In genomic region chr2:219469186-219469724, GRCh38 we compare ENCODE assay signal across 1 cellular context.
TF ChIP-seq lines count a peak whose summit lies in the region.

No MANE protein-coding gene starts in this region.

TF ChIP-seq in K562, 482 proteins besides CTCF, POLR2A, EP300 and RAD21 (continued from another document and continues in another):
- TF ChIP-seq CHD7 (IDR thresholded peaks at IDR 0.05; ENCODE audit: low read depth, low read length) (no peak), NFE2 (IDR thresholded peaks at IDR 0.05; ENCODE audit: low read depth) (peak; percentile 78), MAFG (tag; conservative IDR thresholded peaks at IDR 0.05) (peak; percentile 64), KLF13 (tag; IDR thresholded peaks at IDR 0.05; ENCODE audit: borderline replicate concordance, low read depth) (no peak), RFX7 (CRISPR knock-in tag; IDR thresholded peaks at IDR 0.05) (no peak), ZNF644 (tag; IDR thresholded peaks at IDR 0.05; ENCODE audit: low read depth) (no peak), GABPB2 (CRISPR knock-in tag; conservative IDR thresholded peaks at IDR 0.05) (no peak), RBBP5 (IDR thresholded peaks at IDR 0.05; ENCODE audit: borderline replicate concordance, insufficient read depth, low read length, poor library complexity, severe bottlenecking) (no peak), CBFB (CRISPR knock-in tag; IDR thresholded peaks at IDR 0.05) (no peak), JUN (IDR thresholded peaks at IDR 0.05; ENCODE audit: borderline replicate concordance, low read depth, low read length) (peak; percentile 23; the same call in 1 of the 2 replicates), JUN (CRISPR knock-in tag; IDR thresholded peaks at IDR 0.05; ENCODE audit: borderline replicate concordance) (no peak), MAFK (IDR thresholded peaks at IDR 0.05; ENCODE audit: low read length) (peak; percentile 72; the same call in 1 of the 2 replicates), CCNT2 (IDR thresholded peaks at IDR 0.05; ENCODE audit: borderline replicate concordance, extremely low read depth, insufficient read length, low read depth, low read length) (no peak)
- TF ChIP-seq, protein P1, sequence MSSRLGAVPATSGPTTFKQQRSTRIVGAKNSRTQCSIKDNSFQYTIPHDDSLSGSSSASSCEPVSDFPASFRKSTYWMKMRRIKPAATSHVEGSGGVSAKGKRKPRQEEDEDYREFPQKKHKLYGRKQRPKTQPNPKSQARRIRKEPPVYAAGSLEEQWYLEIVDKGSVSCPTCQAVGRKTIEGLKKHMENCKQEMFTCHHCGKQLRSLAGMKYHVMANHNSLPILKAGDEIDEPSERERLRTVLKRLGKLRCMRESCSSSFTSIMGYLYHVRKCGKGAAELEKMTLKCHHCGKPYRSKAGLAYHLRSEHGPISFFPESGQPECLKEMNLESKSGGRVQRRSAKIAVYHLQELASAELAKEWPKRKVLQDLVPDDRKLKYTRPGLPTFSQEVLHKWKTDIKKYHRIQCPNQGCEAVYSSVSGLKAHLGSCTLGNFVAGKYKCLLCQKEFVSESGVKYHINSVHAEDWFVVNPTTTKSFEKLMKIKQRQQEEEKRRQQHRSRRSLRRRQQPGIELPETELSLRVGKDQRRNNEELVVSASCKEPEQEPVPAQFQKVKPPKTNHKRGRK (tag; IDR thresholded peaks at IDR 0.05): no peak
- TF ChIP-seq, protein P2, sequence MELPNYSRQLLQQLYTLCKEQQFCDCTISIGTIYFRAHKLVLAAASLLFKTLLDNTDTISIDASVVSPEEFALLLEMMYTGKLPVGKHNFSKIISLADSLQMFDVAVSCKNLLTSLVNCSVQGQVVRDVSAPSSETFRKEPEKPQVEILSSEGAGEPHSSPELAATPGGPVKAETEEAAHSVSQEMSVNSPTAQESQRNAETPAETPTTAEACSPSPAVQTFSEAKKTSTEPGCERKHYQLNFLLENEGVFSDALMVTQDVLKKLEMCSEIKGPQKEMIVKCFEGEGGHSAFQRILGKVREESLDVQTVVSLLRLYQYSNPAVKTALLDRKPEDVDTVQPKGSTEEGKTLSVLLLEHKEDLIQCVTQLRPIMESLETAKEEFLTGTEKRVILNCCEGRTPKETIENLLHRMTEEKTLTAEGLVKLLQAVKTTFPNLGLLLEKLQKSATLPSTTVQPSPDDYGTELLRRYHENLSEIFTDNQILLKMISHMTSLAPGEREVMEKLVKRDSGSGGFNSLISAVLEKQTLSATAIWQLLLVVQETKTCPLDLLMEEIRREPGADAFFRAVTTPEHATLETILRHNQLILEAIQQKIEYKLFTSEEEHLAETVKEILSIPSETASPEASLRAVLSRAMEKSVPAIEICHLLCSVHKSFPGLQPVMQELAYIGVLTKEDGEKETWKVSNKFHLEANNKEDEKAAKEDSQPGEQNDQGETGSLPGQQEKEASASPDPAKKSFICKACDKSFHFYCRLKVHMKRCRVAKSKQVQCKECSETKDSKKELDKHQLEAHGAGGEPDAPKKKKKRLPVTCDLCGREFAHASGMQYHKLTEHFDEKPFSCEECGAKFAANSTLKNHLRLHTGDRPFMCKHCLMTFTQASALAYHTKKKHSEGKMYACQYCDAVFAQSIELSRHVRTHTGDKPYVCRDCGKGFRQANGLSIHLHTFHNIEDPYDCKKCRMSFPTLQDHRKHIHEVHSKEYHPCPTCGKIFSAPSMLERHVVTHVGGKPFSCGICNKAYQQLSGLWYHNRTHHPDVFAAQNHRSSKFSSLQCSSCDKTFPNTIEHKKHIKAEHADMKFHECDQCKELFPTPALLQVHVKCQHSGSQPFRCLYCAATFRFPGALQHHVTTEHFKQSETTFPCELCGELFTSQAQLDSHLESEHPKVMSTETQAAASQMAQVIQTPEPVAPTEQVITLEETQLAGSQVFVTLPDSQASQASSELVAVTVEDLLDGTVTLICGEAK (IDR thresholded peaks at IDR 0.05): no peak
- TF ChIP-seq, protein P2 (CRISPR knock-in tag; IDR thresholded peaks at IDR 0.05): no peak
- TF ChIP-seq, protein P3, sequence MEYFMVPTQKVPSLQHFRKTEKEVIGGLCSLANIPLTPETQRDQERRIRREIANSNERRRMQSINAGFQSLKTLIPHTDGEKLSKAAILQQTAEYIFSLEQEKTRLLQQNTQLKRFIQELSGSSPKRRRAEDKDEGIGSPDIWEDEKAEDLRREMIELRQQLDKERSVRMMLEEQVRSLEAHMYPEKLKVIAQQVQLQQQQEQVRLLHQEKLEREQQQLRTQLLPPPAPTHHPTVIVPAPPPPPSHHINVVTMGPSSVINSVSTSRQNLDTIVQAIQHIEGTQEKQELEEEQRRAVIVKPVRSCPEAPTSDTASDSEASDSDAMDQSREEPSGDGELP (CRISPR knock-in tag; IDR thresholded peaks at IDR 0.05; ENCODE audit: borderline replicate concordance): peak; percentile 12; the same call in 1 of the 2 replicates
